8 cellular contexts compared by ENCODE assay signal in genomic region chr4:177460460-177460859, GRCh38.
"Had no signal": no experiment of that assay in that cellular context is flagged by ENCODE, and none has a peak within 500 bp of the region (broad histone marks: within the 10 kb centered on the region; RNA-seq: fewer than 3 reads in every experiment).

No MANE protein-coding gene starts in this region.

- DNase-seq: H7, HFFc6, KBM-7 had no signal

- H3K27ac ChIP-seq: KMS-11 had no signal

- H3K4me3 ChIP-seq: GM23338, HAP-1 had no signal

- H3K4me1 ChIP-seq: HAP-1 had no signal

- ATAC-seq: GM23338, HCT116 had no signal

- H3K4me2 ChIP-seq: GM23338, KMS-11 had no signal

- H3K36me3 ChIP-seq: HAP-1 had no signal

- H3K9me3 ChIP-seq: HAP-1 had no signal

- FAIRE-seq: HTR-8/SVneo had no signal

- H2AFZ ChIP-seq: GM23338 had no signal

- H3K9ac ChIP-seq: KMS-11 had no signal
